In the genomic region with DNA sequence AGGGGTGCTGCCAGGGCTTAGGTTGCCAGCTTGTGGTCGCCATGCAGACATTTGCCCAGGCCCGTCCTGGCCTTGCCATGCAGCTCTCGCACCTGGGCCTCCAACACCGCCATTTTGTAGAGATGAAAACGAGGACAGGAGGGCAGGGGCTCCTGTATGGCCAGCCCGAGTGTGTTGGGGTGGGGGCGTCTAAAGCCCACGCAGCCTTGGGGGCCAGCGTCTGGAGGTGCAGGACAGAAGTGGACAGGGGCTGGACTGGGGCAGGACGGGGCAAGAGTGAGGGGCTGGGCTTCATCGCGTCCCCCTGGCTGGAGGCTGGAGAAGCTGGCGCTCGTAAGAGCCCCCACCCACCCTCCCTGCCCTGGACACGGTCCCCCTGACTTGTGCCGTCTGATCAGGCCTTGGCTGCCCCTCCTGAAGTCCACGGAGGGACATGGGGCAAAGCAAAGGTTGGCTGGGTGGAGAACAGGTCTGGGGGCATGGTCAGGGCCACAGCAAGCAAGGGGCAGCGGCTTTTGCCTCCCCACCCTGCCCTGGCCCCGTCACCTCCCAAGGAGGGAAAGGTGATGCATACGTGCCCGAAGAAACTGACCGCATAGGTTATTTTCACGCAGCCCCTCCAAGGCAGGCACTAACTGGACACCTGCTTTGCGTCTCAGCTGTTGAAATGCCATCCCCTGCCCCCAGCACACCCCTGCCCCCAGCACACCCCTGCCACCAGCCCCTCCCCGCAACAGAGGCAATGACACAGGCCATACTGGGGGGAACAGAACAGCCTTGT, we compare ENCODE assay signal across 1 cellular context.
TF ChIP-seq lines count a peak whose summit lies in the region.

No MANE protein-coding gene starts in this region.

TF ChIP-seq in IMR-90, 13 proteins besides CTCF, POLR2A, EP300 and RAD21:
- TF ChIP-seq USF2 (IDR thresholded peaks at IDR 0.05; ENCODE audit: low read depth, low read length) (no peak), MXI1 (IDR thresholded peaks at IDR 0.05; ENCODE audit: borderline replicate concordance, low read depth, low read length) (no peak), MAFK (IDR thresholded peaks at IDR 0.05; ENCODE audit: low read depth, low read length) (no peak), FOS (IDR thresholded peaks at IDR 0.05; ENCODE audit: low read depth, low read length) (no peak), RCOR1 (IDR thresholded peaks at IDR 0.05; ENCODE audit: insufficient replicate concordance, low read length) (no peak), CHD1 (IDR thresholded peaks at IDR 0.05; ENCODE audit: low read depth, low read length) (no peak), CEBPB (IDR thresholded peaks at IDR 0.05; ENCODE audit: low read depth, low read length) (no peak), RFX5 (IDR thresholded peaks at IDR 0.05; ENCODE audit: low read depth, low read length) (no peak), BHLHE40 (IDR thresholded peaks at IDR 0.05; ENCODE audit: low read depth, low read length) (no peak), NFE2L2 (IDR thresholded peaks at IDR 0.05; ENCODE audit: low read depth, low read length) (no peak), MAZ (IDR thresholded peaks at IDR 0.05; ENCODE audit: borderline replicate concordance, low read depth, low read length) (no peak), SMC3 (IDR thresholded peaks at IDR 0.05; ENCODE audit: low read depth, low read length) (no peak)
- TF ChIP-seq, protein P1, sequence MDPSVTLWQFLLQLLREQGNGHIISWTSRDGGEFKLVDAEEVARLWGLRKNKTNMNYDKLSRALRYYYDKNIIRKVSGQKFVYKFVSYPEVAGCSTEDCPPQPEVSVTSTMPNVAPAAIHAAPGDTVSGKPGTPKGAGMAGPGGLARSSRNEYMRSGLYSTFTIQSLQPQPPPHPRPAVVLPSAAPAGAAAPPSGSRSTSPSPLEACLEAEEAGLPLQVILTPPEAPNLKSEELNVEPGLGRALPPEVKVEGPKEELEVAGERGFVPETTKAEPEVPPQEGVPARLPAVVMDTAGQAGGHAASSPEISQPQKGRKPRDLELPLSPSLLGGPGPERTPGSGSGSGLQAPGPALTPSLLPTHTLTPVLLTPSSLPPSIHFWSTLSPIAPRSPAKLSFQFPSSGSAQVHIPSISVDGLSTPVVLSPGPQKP (IDR thresholded peaks at IDR 0.05; ENCODE audit: borderline replicate concordance, low read depth, low read length): no peak
